ENCODE assay signal across 29 cellular contexts in genomic region chr20:17358854-17359253, GRCh38.
"Had no signal": no experiment of that assay in that cellular context is flagged by ENCODE, and none has a peak within 500 bp of the region (broad histone marks: within the 10 kb centered on the region; RNA-seq: fewer than 3 reads in every experiment).

No MANE protein-coding gene starts in this region.

- H3K27me3 ChIP-seq: neural progenitor cell, ovary, right lobe of liver, sigmoid colon, suprapubic skin, testis, tibial artery, upper lobe of left lung, vagina had no signal

- H3K36me3 ChIP-seq: neural progenitor cell, ovary, right lobe of liver, sigmoid colon, suprapubic skin, tibial artery, upper lobe of left lung, vagina had no signal

- H3K9me3 ChIP-seq: ovary, psoas muscle, right lobe of liver, sigmoid colon, suprapubic skin, testis, tibial artery, upper lobe of left lung, vagina had no signal

- H3K4me3 ChIP-seq: neural progenitor cell, ovary, psoas muscle, right lobe of liver, sigmoid colon, suprapubic skin, testis, tibial artery, upper lobe of left lung, vagina had no signal

- H3K4me1 ChIP-seq: neural progenitor cell, psoas muscle, right lobe of liver, sigmoid colon, suprapubic skin, testis, tibial artery, upper lobe of left lung, vagina had no signal

- H3K36me3 Mint-ChIP-seq: natural killer cell; neural progenitor cell; stimulated activated memory B cell treated with anti-CD40 and anti-IgM and Interleukin-4, amounts not matched to agents 10 μg/mL and 1 μg/mL and 100 μg/mL, for 72 hours had no signal

- H3K27ac ChIP-seq: neural progenitor cell, ovary, parathyroid adenoma, psoas muscle, right lobe of liver, sigmoid colon, suprapubic skin, testis, tibial artery, upper lobe of left lung, vagina had no signal

- H3K27me3 Mint-ChIP-seq: progenitor cell of endocrine pancreas; stimulated activated memory B cell treated with anti-CD40 and anti-IgM and Interleukin-4, amounts not matched to agents 10 μg/mL and 1 μg/mL and 100 μg/mL, for 72 hours; stimulated activated naive CD8-positive, alpha-beta T cell treated with anti-CD3 and anti-CD28 coated beads, Interleukin-15, amount 100 ng/mL, for 72 hours had no signal

- H3K4me1 Mint-ChIP-seq: natural killer cell; neural progenitor cell; stimulated activated memory B cell treated with anti-CD40 and anti-IgM and Interleukin-4, amounts not matched to agents 10 μg/mL and 1 μg/mL and 100 μg/mL, for 72 hours; stimulated activated naive CD8-positive, alpha-beta T cell treated with anti-CD3 and anti-CD28 coated beads, Interleukin-15, amount 100 ng/mL, for 72 hours had no signal

- H3K4me3 Mint-ChIP-seq: natural killer cell; nephron; neural progenitor cell; stimulated activated memory B cell treated with anti-CD40 and anti-IgM and Interleukin-4, amounts not matched to agents 10 μg/mL and 1 μg/mL and 100 μg/mL, for 72 hours; stimulated activated naive CD8-positive, alpha-beta T cell treated with anti-CD3 and anti-CD28 coated beads, Interleukin-15, amount 100 ng/mL, for 72 hours had no signal

- H3K9me3 Mint-ChIP-seq: natural killer cell; nephron; neural progenitor cell; stimulated activated memory B cell treated with anti-CD40 and anti-IgM and Interleukin-4, amounts not matched to agents 10 μg/mL and 1 μg/mL and 100 μg/mL, for 72 hours had no signal

- DNase-seq: natural killer cell; occipital lobe; ovary; posterior cingulate gyrus; psoas muscle; right cardiac atrium; right lobe of liver; sigmoid colon; small intestine; stimulated activated CD4-positive, alpha-beta T cell treated with anti-CD3 and anti-CD28 coated beads, Interleukin-15, amount 100 ng/mL, for 24 hours; stimulated activated CD4-positive, alpha-beta T cell treated with anti-CD3 and anti-CD28 coated beads, Interleukin-2, amount 100 ng/mL, for 24 hours; stimulated activated CD4-positive, alpha-beta T cell treated with anti-CD3 and anti-CD28 coated beads, Interleukin-4, amount 100 ng/mL, for 1 hour; stimulated activated CD4-positive, alpha-beta T cell treated with anti-CD3 and anti-CD28 coated beads, Interleukin-4, amount 100 ng/mL, for 4 hours; stimulated activated CD8-positive, alpha-beta memory T cell treated with anti-CD3 and anti-CD28 coated beads, Interleukin-4, amount 100 ng/mL, for 48 hours; stimulated activated naive CD4-positive, alpha-beta T cell; stimulated activated naive CD8-positive, alpha-beta T cell treated with anti-CD3 and anti-CD28 coated beads, Interleukin-15, amount 100 ng/mL, for 72 hours; stimulated activated naive CD8-positive, alpha-beta T cell treated with anti-CD3 and anti-CD28 coated beads, Interleukin-15, Interleukin-2, amounts not matched to agents 100 U/mL and 50 U/mL, for 24 hours; substantia nigra; testis; tibial artery; trophoblast cell; upper lobe of left lung had no signal

- H3K27ac Mint-ChIP-seq: natural killer cell; nephron; neural progenitor cell; progenitor cell of endocrine pancreas; stimulated activated memory B cell treated with anti-CD40 and anti-IgM and Interleukin-4, amounts not matched to agents 10 μg/mL and 1 μg/mL and 100 μg/mL, for 72 hours; stimulated activated naive CD8-positive, alpha-beta T cell treated with anti-CD3 and anti-CD28 coated beads, Interleukin-15, amount 100 ng/mL, for 72 hours had no signal

- H3K9ac ChIP-seq: neural progenitor cell, parathyroid adenoma had no signal
